Comparison of ENCODE assay signal across 38 cellular contexts in genomic region chr21:30439975-30440374, GRCh38. TPM values are rescaled to one million over a fixed set of nuclear protein-coding genes. Genes with fewer than 3 reads are reported as not detected.
"Had no signal": no experiment of that assay in that cellular context is flagged by ENCODE, and none has a peak within 500 bp of the region (broad histone marks: within the 10 kb centered on the region; RNA-seq: fewer than 3 reads in every experiment).

Gene KRTAP15-1, plus strand, starts transcription at chr21:30440275. Its CDS starts 53 bp downstream, at chr21:30440328.

- H3K9me3 ChIP-seq: MG63 had no signal

- DNase-seq: Karpas-422, Kasumi-1, MG63, MM.1S, MV-4-11, NCI-H1048, NCI-H1092, NCI-H1092 treated with DMSO at 0.1 percent for 48 hours, NCI-H1105, NCI-H1105 treated with DMSO at 0.1 percent for 48 hours, NCI-H1417, NCI-H1417 treated with DMSO at 0.1 percent for 48 hours, NCI-H1436, NCI-H1436 treated with DMSO at 0.1 percent for 48 hours, NCI-H146, NCI-H1694, NCI-H1694 treated with DMSO at 0.1 percent for 48 hours, NCI-H187, NCI-H187 treated with DMSO at 0.1 percent for 48 hours, NCI-H1930, NCI-H2029, NCI-H2029 treated with DMSO at 0.1 percent for 48 hours, NCI-H2081, NCI-H2081 treated with DMSO at 0.1 percent for 48 hours, NCI-H2107, NCI-H2171, NCI-H2171 treated with DMSO at 0.1 percent for 48 hours, NCI-H2227 treated with DMSO at 0.1 percent for 48 hours, NCI-H226, NCI-H345, NCI-H446, NCI-H446 treated with DMSO at 0.1 percent for 48 hours, NCI-H510A, NCI-H510A treated with DMSO at 0.1 percent for 48 hours had no signal

- H3K4me3 ChIP-seq: MG63 had no signal

- H3K27me3 ChIP-seq: MG63 had no signal

- H3K36me3 ChIP-seq: MG63 had no signal

RNA-seq across cellular contexts. Expression of gene KRTAP15-1, which starts in this region (rescaled TPM):
- total RNA-seq: LHCN-M2, M059J, MCF 10A, NCI-H460 had no signal
